Comparison of ENCODE assay signal across 16 cellular contexts in genomic region chr17:39677072-39677471, GRCh38. TPM values are rescaled to one million over a fixed set of nuclear protein-coding genes. Genes with fewer than 3 reads are reported as not detected.
DNase-seq lines count a peak whose midpoint lies in the region; ATAC-seq and TF ChIP-seq lines count a peak whose summit lies in the region.
"Had no signal": no experiment of that assay in that cellular context is flagged by ENCODE, and none has a peak within 500 bp of the region (broad histone marks: within the 10 kb centered on the region; RNA-seq: fewer than 3 reads in every experiment).

No MANE protein-coding gene starts in this region.

- CTCF ChIA-PET in MCF 10A (lab: Yijun Ruan, JAX): interaction anchor here (0.9 to 1.0 kb wide), 2 partner anchors 13 to 22 kb away, joined by 3 read pairs; no protein-coding TSS in a partner anchor
- CTCF ChIA-PET in naive thymus-derived CD4-positive, alpha-beta T cell (lab: Charles Lee): interaction anchor here (1.7 kb wide), 1 partner anchor 10 kb away, joined by 4 read pairs; no protein-coding TSS in a partner anchor

- H3K9me3 ChIP-seq in breast epithelium (no peaks in the 10 kb centered on the region), upper lobe of left lung (no peaks in the 10 kb centered on the region)
- no peaks in the 10 kb centered on the region for H3K9me3 ChIP-seq in naive thymus-derived CD4-positive, alpha-beta T cell (ENCODE audit: control insufficient read depth in 2 of 3, low read length in 3 of 3)

- no TSS peak for BruUV-seq in MCF 10A (replicated peaks; lab: Mats Ljungman, UMichigan)

- no peak for DNase-seq in breast epithelium (ENCODE audit: low spot score in 2 of 2)
- DNase-seq in MCF 10A (ENCODE audit: unreplicated experiment): no peak
- no peak for DNase-seq in naive thymus-derived CD4-positive, alpha-beta T cell
- DNase-seq in upper lobe of left lung: no peak
- no peak for DNase-seq in NCI-H82 (lab: John Stamatoyannopoulos, UW)
- DNase-seq in HCEC 1CT: no peak
- DNase-seq in occipital lobe (lab: John Stamatoyannopoulos, UW): no peak
- DNase-seq: activated T-cell treated with anti-CD3 and anti-CD28 coated beads, Interleukin-2, amount 50 U/mL, for 72 hours; DMS 273 treated with DMSO at 0.1 percent for 48 hours; islet precursor cell; KBM-7; NCI-H1436; OCI-M1; retina; stimulated activated CD4-positive, alpha-beta T cell treated with anti-CD3 and anti-CD28 coated beads, Interleukin-2, amount 100 ng/mL, for 48 hours had no signal

- no peak for ATAC-seq in naive thymus-derived CD4-positive, alpha-beta T cell
- no peak for ATAC-seq in upper lobe of left lung (ENCODE audit: low FRiP score in 2 of 2)

- H3K4me3 ChIP-seq in breast epithelium: no peak overlapping the region
- no peak overlapping the region for H3K4me3 ChIP-seq in naive thymus-derived CD4-positive, alpha-beta T cell (ENCODE audit: low read length)
- no peak overlapping the region for H3K4me3 ChIP-seq in upper lobe of left lung

- H3K27me3 ChIP-seq in breast epithelium (no peaks in the 10 kb centered on the region), upper lobe of left lung (no peaks in the 10 kb centered on the region)
- H3K27me3 ChIP-seq in naive thymus-derived CD4-positive, alpha-beta T cell (ENCODE audit: control insufficient read depth in 2 of 2, insufficient read depth in 2 of 2, low read length in 2 of 2): no peaks in the 10 kb centered on the region

- H3K4me1 ChIP-seq in breast epithelium: peaks cover 10 to 16% of the 10 kb centered on the region in 2 donors
- H3K4me1 ChIP-seq in naive thymus-derived CD4-positive, alpha-beta T cell (ENCODE audit: control insufficient read depth in 2 of 2, insufficient read depth in 2 of 2, low read length in 2 of 2): peaks cover 45 to 65% of the 10 kb centered on the region in 2 donors
- peaks cover 31 to 57% (median 38%) of the 10 kb centered on the region in 4 donors for H3K4me1 ChIP-seq in upper lobe of left lung

- H3K36me3 ChIP-seq in breast epithelium: no peaks in the 10 kb centered on the region
- no peaks in the 10 kb centered on the region for H3K36me3 ChIP-seq in naive thymus-derived CD4-positive, alpha-beta T cell (ENCODE audit: control insufficient read depth in 2 of 3, insufficient read depth in 3 of 3, low read length in 3 of 3)
- H3K36me3 ChIP-seq in upper lobe of left lung: peaks cover 0 to 14% (median 0%) of the 10 kb centered on the region in 4 donors

- 81 to 85% methylated on average over 6 to 8 of the region's 8 CpGs for WGBS in upper lobe of left lung, 2 donors

- POLR2A ChIA-PET in MCF 10A (lab: Yijun Ruan, JAX): no interaction called here
- POLR2A ChIA-PET in naive thymus-derived CD4-positive, alpha-beta T cell (lab: Charles Lee): interaction anchor here (0.8 to 3.7 kb wide), 3 partner anchors 10 to 53 kb away, joined by 3 to 43 read pairs (median 3); partner anchors contain the start of genes MIEN1 and PGAP3

- no peak overlapping the region for H3K4me3 Mint-ChIP-seq in MCF 10A (ENCODE audit: unreplicated experiment)
- H3K4me3 Mint-ChIP-seq in brain: no peak overlapping the region
- H3K4me3 Mint-ChIP-seq in naive thymus-derived CD4-positive, alpha-beta T cell: peak overlapping the region in 2 of 10 donors; percentile 57 to 69
- H3K4me3 Mint-ChIP-seq: activated T-cell treated with anti-CD3 and anti-CD28 coated beads, Interleukin-2, amount 50 U/mL, for 72 hours had no signal

- no peaks in the 10 kb centered on the region for H3K36me3 Mint-ChIP-seq in MCF 10A (ENCODE audit: insufficient read depth, unreplicated experiment)
- H3K36me3 Mint-ChIP-seq in brain: peaks cover 3% of the 10 kb centered on the region
- peaks cover 0 to 18% (median 4%) of the 10 kb centered on the region in 5 donors for H3K36me3 Mint-ChIP-seq in naive thymus-derived CD4-positive, alpha-beta T cell

- peak overlapping the region; percentile 87 to 91 for H3K27ac ChIP-seq in breast epithelium
- no peak overlapping the region for H3K27ac ChIP-seq in naive thymus-derived CD4-positive, alpha-beta T cell (ENCODE audit: low read depth, low read length)
- H3K27ac ChIP-seq in upper lobe of left lung: peak overlapping the region in 3 of 4 donors; percentile 1 to 66 (median 40)

- no peak overlapping the region for H3K27ac Mint-ChIP-seq in MCF 10A (ENCODE audit: low read depth, unreplicated experiment)
- H3K27ac Mint-ChIP-seq in brain: peak overlapping the region in 4 of 5 experiments; percentile 29 to 86 (median 74)
- H3K27ac Mint-ChIP-seq in naive thymus-derived CD4-positive, alpha-beta T cell: peak overlapping the region; percentile 55 to 97 (median 83)
- H3K27ac Mint-ChIP-seq: activated T-cell treated with anti-CD3 and anti-CD28 coated beads, Interleukin-2, amount 50 U/mL, for 72 hours had no signal

- H3K27me3 Mint-ChIP-seq in MCF 10A (ENCODE audit: insufficient read depth, unreplicated experiment): no peaks in the 10 kb centered on the region
- no peaks in the 10 kb centered on the region for H3K27me3 Mint-ChIP-seq in brain
- H3K27me3 Mint-ChIP-seq in naive thymus-derived CD4-positive, alpha-beta T cell: no peaks in the 10 kb centered on the region

- H3K9me3 Mint-ChIP-seq in MCF 10A (ENCODE audit: unreplicated experiment) (no peaks in the 10 kb centered on the region), brain (no peaks in the 10 kb centered on the region)
- no peaks in the 10 kb centered on the region for H3K9me3 Mint-ChIP-seq in naive thymus-derived CD4-positive, alpha-beta T cell
- H3K9me3 Mint-ChIP-seq: activated T-cell treated with anti-CD3 and anti-CD28 coated beads, Interleukin-2, amount 50 U/mL, for 72 hours had no signal

- no peak for TF ChIP-seq EP300 in upper lobe of left lung (IDR thresholded peaks at IDR 0.05)

- no peak for TF ChIP-seq CTCF in breast epithelium (IDR thresholded peaks at IDR 0.05)
- no peak for TF ChIP-seq CTCF in MCF 10A (IDR thresholded peaks at IDR 0.05; ENCODE audit: unreplicated experiment)
- no peak for TF ChIP-seq CTCF in brain (conservative IDR thresholded peaks at IDR 0.05)
- no peak for TF ChIP-seq CTCF in upper lobe of left lung (IDR thresholded peaks at IDR 0.05)

- H3K4me1 Mint-ChIP-seq in MCF 10A (ENCODE audit: insufficient read depth, unreplicated experiment) (peaks cover 4% of the 10 kb centered on the region), brain (peaks cover 27% of the 10 kb centered on the region)
- H3K4me1 Mint-ChIP-seq in naive thymus-derived CD4-positive, alpha-beta T cell: peaks cover 37 to 62% (median 54%) of the 10 kb centered on the region in 7 donors

- intact Hi-C loops in breast epithelium (cut with DNase I; ENCODE audit: low total_unique reads) (no loop called here), MCF 10A (cut with micrococcal nuclease) (no loop called here)
- intact Hi-C loops in naive thymus-derived CD4-positive, alpha-beta T cell (cut with micrococcal nuclease): no loop called here

- TF ChIP-seq POLR2A in breast epithelium (IDR thresholded peaks at IDR 0.05): no peak
- TF ChIP-seq POLR2A in upper lobe of left lung (IDR thresholded peaks at IDR 0.05): no peak

RNA-seq across cellular contexts. Expression of gene PNMT, which starts 8.8 kb away (rescaled TPM):
- total RNA-seq in breast epithelium (1 to 10 TPM; 1.6 to 9.5 (median 5.1) TPM), MCF 10A (2022) (not detected in 2 replicates), upper lobe of left lung (10 to 100 TPM in 3 of 6 donors, 1 to 10 TPM in 3; 3.1 to 21.3 (median 7.0) TPM), occipital lobe (2.2 TPM)
- 2.9 TPM for polyA plus RNA-seq in brain (ENCODE audit: insufficient read depth, low read depth, low replicate concordance)
- under 1 TPM in 4 of 5 experiments, not detected in 1; 0.42 to 0.89 (median 0.50) TPM for total RNA-seq in naive thymus-derived CD4-positive, alpha-beta T cell
- under 1 TPM; 0.36 to 0.48 TPM for polyA plus RNA-seq in naive thymus-derived CD4-positive, alpha-beta T cell

RNA-seq across cellular contexts. Expression of gene PGAP3, which starts 10.8 kb away (rescaled TPM):
- 10 to 100 TPM; 11.7 to 23.7 (median 21.6) TPM for total RNA-seq in breast epithelium
- total RNA-seq in MCF 10A (2022): 10.0 and 13.2 TPM in 2 replicates
- polyA plus RNA-seq in brain (ENCODE audit: insufficient read depth, low read depth, low replicate concordance): 13.0 TPM
- 10 to 100 TPM; 26.3 to 39.9 (median 35.1) TPM for total RNA-seq in naive thymus-derived CD4-positive, alpha-beta T cell
- polyA plus RNA-seq in naive thymus-derived CD4-positive, alpha-beta T cell: 10 to 100 TPM; 13.3 to 20.7 TPM
- 10 to 100 TPM; 15.2 to 64.0 (median 27.9) TPM for total RNA-seq in upper lobe of left lung
- total RNA-seq in occipital lobe: 8.9 TPM

RNA-seq across cellular contexts. Expression of gene TCAP, which starts 11.9 kb away (rescaled TPM):
- total RNA-seq in breast epithelium (under 1 TPM; 0.48 to 0.73 (median 0.66) TPM), MCF 10A (2022) (0.37 and 0.71 TPM in 2 replicates), upper lobe of left lung (1 to 10 TPM in 5 of 6 donors, under 1 TPM in 1; 0.39 to 4.2 (median 2.5) TPM), occipital lobe (0.47 TPM)
- polyA plus RNA-seq in brain (ENCODE audit: insufficient read depth, low read depth, low replicate concordance): 2.1 TPM
- 10 to 100 TPM in 1 of 5 experiments, 1 to 10 TPM in 4; 1.7 to 10.5 (median 4.6) TPM for total RNA-seq in naive thymus-derived CD4-positive, alpha-beta T cell
- under 1 TPM in 1 of 2 donors, not detected in 1; 0.12 TPM for polyA plus RNA-seq in naive thymus-derived CD4-positive, alpha-beta T cell

RNA-seq across cellular contexts. Expression of gene ERBB2, which starts 22.8 kb away (rescaled TPM):
- total RNA-seq in breast epithelium: 100 to 1,000 TPM in 1 of 3 donors, 10 to 100 TPM in 2; 13.1 to 118 (median 59.0) TPM
- 33.3 and 33.7 TPM in 2 replicates for total RNA-seq in MCF 10A (2022)
- 21.1 TPM for polyA plus RNA-seq in brain (ENCODE audit: insufficient read depth, low read depth, low replicate concordance)
- 10 to 100 TPM in 1 of 5 experiments, 1 to 10 TPM in 4; 3.6 to 10.5 (median 6.6) TPM for total RNA-seq in naive thymus-derived CD4-positive, alpha-beta T cell
- polyA plus RNA-seq in naive thymus-derived CD4-positive, alpha-beta T cell: 1 to 10 TPM in 1 of 2 donors, under 1 TPM in 1; 0.39 to 2.4 TPM
- 100 to 1,000 TPM in 4 of 6 donors, 10 to 100 TPM in 2; 88.6 to 126 (median 112) TPM for total RNA-seq in upper lobe of left lung
- total RNA-seq in occipital lobe: 10.1 TPM

RNA-seq across cellular contexts. Expression of gene STARD3, which starts 40.1 kb away (rescaled TPM):
- total RNA-seq in breast epithelium (10 to 100 TPM; 37.0 to 43.9 (median 42.0) TPM), MCF 10A (2022) (30.1 and 31.1 TPM in 2 replicates), upper lobe of left lung (100 to 1,000 TPM in 2 of 6 donors, 10 to 100 TPM in 4; 27.5 to 315 (median 84.1) TPM), occipital lobe (16.2 TPM)
- polyA plus RNA-seq in brain (ENCODE audit: insufficient read depth, low read depth, low replicate concordance): 53.8 TPM
- total RNA-seq in naive thymus-derived CD4-positive, alpha-beta T cell: 100 to 1,000 TPM in 2 of 5 experiments, 10 to 100 TPM in 3; 69.8 to 143 (median 99.3) TPM
- 10 to 100 TPM; 46.7 to 56.9 TPM for polyA plus RNA-seq in naive thymus-derived CD4-positive, alpha-beta T cell
